ENCODE assay signal across 32 cellular contexts in genomic region chr6:64803470-64804166, GRCh38.
"Had no signal": no experiment of that assay in that cellular context is flagged by ENCODE, and none has a peak within 500 bp of the region (broad histone marks: within the 10 kb centered on the region; RNA-seq: fewer than 3 reads in every experiment).

No MANE protein-coding gene starts in this region.

- H3K36me3 ChIP-seq: Peyer's patch had no signal

- H3K4me3 ChIP-seq: Peyer's patch had no signal

- H3K9ac ChIP-seq: KMS-11 had no signal

- H3K9me3 ChIP-seq: Peyer's patch had no signal

- H3K4me2 ChIP-seq: KMS-11 had no signal

- H3K27ac ChIP-seq: KMS-11, Peyer's patch had no signal

- H3K4me1 ChIP-seq: Peyer's patch had no signal

- ATAC-seq: activated CD8-positive, alpha-beta memory T cell treated with anti-CD3 and anti-CD28 coated beads, Interleukin-2, amount 10 ng/mL, durations not matched to agents 7 days and 5 days; activated naive CD8-positive, alpha-beta T cell treated with anti-CD3 and anti-CD28 coated beads, Interleukin-2, amount 50 U/mL, for 24 hours; PC-3; SK-N-SH treated with all-trans-retinoic acid at 6 μM for 48 hours had no signal

- DNase-seq: activated CD4-positive, alpha-beta memory T cell treated with anti-CD3 and anti-CD28 coated beads, Interleukin-2, amount 10 ng/mL, durations not matched to agents 7 days and 5 days; activated CD4-positive, alpha-beta T cell treated with anti-CD3 and anti-CD28 coated beads for 4 hours; activated CD8-positive, alpha-beta memory T cell treated with anti-CD3 and anti-CD28 coated beads for 24 hours; activated CD8-positive, alpha-beta memory T cell treated with anti-CD3 and anti-CD28 coated beads, Interleukin-2, amount 10 ng/mL, durations not matched to agents 7 days and 5 days; activated CD8-positive, alpha-beta memory T cell treated with anti-CD3 and anti-CD28 coated beads, Interleukin-2, amount 50 U/mL, for 48 hours; activated effector memory CD4-positive, alpha-beta T cell treated with Interleukin-2 at 50 U/mL for 16 hours; activated naive CD4-positive, alpha-beta T cell treated with anti-CD3 and anti-CD28 coated beads, Interleukin-2, amount 10 ng/mL, durations not matched to agents 7 days and 5 days; activated naive CD8-positive, alpha-beta T cell treated with anti-CD3 and anti-CD28 coated beads, Interleukin-2, amount 50 U/mL, for 24 hours; activated T-cell treated with anti-CD3 and anti-CD28 coated beads, Interleukin-2, amount 50 U/mL, for 48 hours; anterior cingulate cortex; central memory CD4-positive, alpha-beta T cell; MM.1S; MV-4-11; NCI-H1092; NCI-H1436 treated with DMSO at 0.1 percent for 48 hours; NCI-H187; NCI-H2029 treated with DMSO at 0.1 percent for 48 hours; NCI-H2107; NCI-H2171; NCI-H510A; NCI-H526; NCI-H748 treated with DMSO at 0.1 percent for 48 hours; NK-92 treated with Interleukin-12 subunit alpha and Interleukin-12 subunit beta, amount 100 ng/mL, for 24 hours; PC-3; Peyer's patch; RPMI8226; SIG-M5; T-helper 1 cell; T-helper 2 cell; T-helper 9 cell had no signal

- H3K27me3 ChIP-seq: Peyer's patch had no signal
